Comparison of ENCODE assay signal across 8 cellular contexts in the genomic region with DNA sequence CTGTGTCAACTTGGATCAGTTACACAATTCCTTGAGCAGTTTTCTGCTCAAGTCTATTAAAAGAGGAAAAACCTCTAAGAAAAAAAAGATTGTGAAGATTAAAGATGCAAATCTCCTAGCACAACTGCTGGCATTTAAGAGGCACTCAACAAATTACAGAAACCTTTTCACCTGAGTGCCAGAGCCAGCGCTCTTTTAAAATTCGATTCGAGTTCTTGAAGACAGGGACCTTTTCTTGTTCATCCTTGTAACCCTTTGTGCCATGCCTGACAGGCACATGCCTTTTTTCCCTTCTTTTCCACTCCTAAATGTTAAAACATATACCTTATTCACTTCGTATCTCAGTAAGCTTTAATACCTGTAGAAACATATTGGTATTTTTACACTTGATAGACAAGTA. TPM values are rescaled to one million over a fixed set of nuclear protein-coding genes. Genes with fewer than 3 reads are reported as not detected.
DNase-seq lines count a peak whose midpoint lies in the region; ATAC-seq, FAIRE-seq and TF ChIP-seq lines count a peak whose summit lies in the region.

No MANE protein-coding gene starts in this region.

- H3K4me1 ChIP-seq in muscle layer of colon (ENCODE audit: insufficient read depth, low read length): peaks cover 20% of the 10 kb centered on the region

- ATAC-seq in GM21515 (IDR thresholded peaks at IDR 0.05; ENCODE audit: unreplicated experiment): no peak

- H3K4me3 ChIP-seq in AG09309 (ENCODE audit: control insufficient read depth, low read depth, low read length) (peak overlapping the region; percentile 92), bronchial epithelial cell (ENCODE audit: low read depth, low read length) (peak overlapping the region; percentile 70), muscle layer of colon (ENCODE audit: low read depth in 1 of 2, low read length in 2 of 2) (peak overlapping the region; percentile 81 to 96)

- no peak overlapping the region for H3K27ac ChIP-seq in muscle layer of colon (ENCODE audit: low read depth, low read length)

- no peaks in the 10 kb centered on the region for H3K27me3 ChIP-seq in bronchial epithelial cell (ENCODE audit: control insufficient read depth, insufficient read depth, low read length)
- H3K27me3 ChIP-seq in muscle layer of colon (ENCODE audit: control insufficient read depth in 1 of 2, insufficient read depth in 2 of 2, low read length in 2 of 2): no peaks in the 10 kb centered on the region

- TF ChIP-seq CTCF in AG09309 (IDR thresholded peaks at IDR 0.05; ENCODE audit: control insufficient read depth, insufficient read depth, low read depth, low read length, missing control alignments): no peak
- TF ChIP-seq CTCF in bronchial epithelial cell (IDR thresholded peaks at IDR 0.05; ENCODE audit: insufficient read depth, low read length, severe bottlenecking): no peak

- no peak for FAIRE-seq in bronchial epithelial cell (lab: Jason Lieb, UNC)

- DNase-seq in AG09309 (ENCODE audit: low read depth) (no peak), Kasumi-1 (lab: John Stamatoyannopoulos, UW) (peak; percentile 38 to 41), bronchial epithelial cell (ENCODE audit: low read depth) (peak; percentile 33), NCI-H1092 (lab: John Stamatoyannopoulos, UW) (no peak), 8988T (no peak), DMS 273 (lab: John Stamatoyannopoulos, UW; ENCODE audit: unreplicated experiment) (no peak)

- H3K9ac ChIP-seq in muscle layer of colon (ENCODE audit: low read length): peak overlapping the region; percentile 80

- H3K9me3 ChIP-seq in muscle layer of colon (ENCODE audit: low read length): no peaks in the 10 kb centered on the region

- H3K36me3 ChIP-seq in bronchial epithelial cell (ENCODE audit: control insufficient read depth, insufficient read depth, low read length) (no peaks in the 10 kb centered on the region), muscle layer of colon (ENCODE audit: insufficient read depth, low read length) (peaks cover 8% of the 10 kb centered on the region)

RNA-seq across cellular contexts. Expression of gene NSUN6, which starts 0.8 kb away (rescaled TPM):
- total RNA-seq in bronchial epithelial cell: 9.2 and 10.8 TPM in 2 replicates

RNA-seq across cellular contexts. Expression of gene ARL5B, which starts 8.6 kb away (rescaled TPM):
- total RNA-seq in bronchial epithelial cell: 16.1 and 18.1 TPM in 2 replicates

Comparison
In these comparisons a context has a peak if more than half of its experiments do, and no peak if none do; other contexts are left out.
1. DNase-seq: peak in Kasumi-1 (2 of 2) and bronchial epithelial cell (single experiment); none in AG09309 (single experiment), NCI-H1092 (single experiment), 8988T (single experiment) and DMS 273 (single experiment).
2. Peak in every context shown above with its lines, with median percentiles within 50 percentile points of each other: H3K4me3 ChIP-seq.